Comparison of ENCODE assay signal across 27 cellular contexts in genomic region chr13:78862460-78862859, GRCh38.
DNase-seq lines count a peak whose midpoint lies in the region; ATAC-seq, FAIRE-seq and TF ChIP-seq lines count a peak whose summit lies in the region.
"Had no signal": no experiment of that assay in that cellular context is flagged by ENCODE, and none has a peak within 500 bp of the region (broad histone marks: within the 10 kb centered on the region; RNA-seq: fewer than 3 reads in every experiment).

No MANE protein-coding gene starts in this region.

- H2BK5ac ChIP-seq in H1 (ENCODE audit: low read depth, low read length), result no peak overlapping the region

- H2AFZ ChIP-seq in H1 (ENCODE audit: low read length), result no peak overlapping the region

- no peak overlapping the region for H3K27ac Mint-ChIP-seq in activated CD4-positive, alpha-beta T cell treated with anti-CD3 and anti-CD28 coated beads for 36 hours
- H3K27ac Mint-ChIP-seq: CD14-positive monocyte; CD4-positive, alpha-beta memory T cell; CD4-positive, CD25-positive, alpha-beta regulatory T cell; CD8-positive, alpha-beta memory T cell had no signal

- H4K5ac ChIP-seq in H1 (ENCODE audit: insufficient read length, low read depth, low read length), result no peak overlapping the region

- H3K4me1 ChIP-seq in H1 (replicated peaks in 1 of 4; ENCODE audit: control insufficient read depth in 3 of 4, insufficient read depth in 4 of 4, low read length in 3 of 4), result no peaks in the 10 kb centered on the region
- H3K4me1 ChIP-seq: BE2C, BLaER1 had no signal

- no peak overlapping the region for H3K56ac ChIP-seq in H1 (replicated peaks; ENCODE audit: insufficient read length, low read depth, low read length)

- H3K23ac ChIP-seq in H1 (ENCODE audit: insufficient read length), result peak overlapping the region; percentile 83

- intact Hi-C loops in activated CD4-positive, alpha-beta T cell treated with anti-CD3 and anti-CD28 coated beads for 36 hours (cut with DNase I, micrococcal nuclease), result no loop called here

- no peak overlapping the region for H2BK20ac ChIP-seq in H1 (ENCODE audit: low read length)

- WGBS in H1 (ENCODE audit: extremely low coverage in 1 of 2, insufficient coverage in 1 of 2, insufficient read length in 1 of 2, insufficient replicate concordance in 2 of 2, low coverage in 1 of 2, low lambda C conversion rate in 2 of 2, missing lambda C conversion rate in 1 of 2), 2 experiments, result 82% methylated on average over 1 of the region's 1 CpG; no CpG with 5 or more reads in 1 of the 2 experiments

- CTCF ChIA-PET in activated CD4-positive, alpha-beta T cell treated with anti-CD3 and anti-CD28 coated beads for 36 hours (lab: Charles Lee), result no interaction called here
- CTCF ChIA-PET in H1 (lab: Charles Lee; ENCODE audit: partially characterized antibody), result interaction anchor here (0.7 to 1.1 kb wide), 3 partner anchors 11 to 19 kb away, joined by 3 read pairs; no protein-coding TSS in a partner anchor

- H2BK15ac ChIP-seq in H1 (ENCODE audit: low read length), result no peak overlapping the region

- H3K23me2 ChIP-seq in H1 (ENCODE audit: low read depth, low read length), result no peaks in the 10 kb centered on the region

- H3K18ac ChIP-seq in H1 (ENCODE audit: extremely low read depth, low read length), result no peak overlapping the region

- no peaks in the 10 kb centered on the region for H3K36me3 Mint-ChIP-seq in activated CD4-positive, alpha-beta T cell treated with anti-CD3 and anti-CD28 coated beads for 36 hours (ENCODE audit: low read depth)
- H3K36me3 Mint-ChIP-seq: CD14-positive monocyte; CD4-positive, alpha-beta memory T cell; CD4-positive, CD25-positive, alpha-beta regulatory T cell; CD8-positive, alpha-beta memory T cell had no signal

- H3K4me3 Mint-ChIP-seq in activated CD4-positive, alpha-beta T cell treated with anti-CD3 and anti-CD28 coated beads for 36 hours, result no peak overlapping the region
- H3K4me3 Mint-ChIP-seq: CD14-positive monocyte; CD4-positive, alpha-beta memory T cell; CD4-positive, CD25-positive, alpha-beta regulatory T cell; CD8-positive, alpha-beta memory T cell had no signal

- H3K4me1 Mint-ChIP-seq in activated CD4-positive, alpha-beta T cell treated with anti-CD3 and anti-CD28 coated beads for 36 hours, result no peaks in the 10 kb centered on the region
- H3K4me1 Mint-ChIP-seq: CD14-positive monocyte; CD4-positive, alpha-beta memory T cell; CD4-positive, CD25-positive, alpha-beta regulatory T cell; CD8-positive, alpha-beta memory T cell had no signal

- POLR2A ChIA-PET in activated CD4-positive, alpha-beta T cell treated with anti-CD3 and anti-CD28 coated beads for 36 hours (lab: Charles Lee), result no interaction called here
- POLR2A ChIA-PET in H1 (lab: Charles Lee; ENCODE audit: partially characterized antibody), result no interaction called here

- H2AK5ac ChIP-seq in H1 (ENCODE audit: low read depth, low read length), result no peak overlapping the region

- H3K14ac ChIP-seq in H1 (ENCODE audit: insufficient read length), result no peak overlapping the region

- H3K79me1 ChIP-seq in H1 (ENCODE audit: low read depth, low read length), result no peaks in the 10 kb centered on the region

- ATAC-seq in activated CD4-positive, alpha-beta T cell treated with anti-CD3 and anti-CD28 coated beads for 36 hours, result peak; percentile 57
- no peak for ATAC-seq in HG02852 (IDR thresholded peaks at IDR 0.05; ENCODE audit: unreplicated experiment)
- no peak for ATAC-seq in GM18517 (IDR thresholded peaks at IDR 0.05; ENCODE audit: unreplicated experiment)
- ATAC-seq: GM12878 had no signal

- H3K4ac ChIP-seq in H1 (replicated peaks; ENCODE audit: insufficient read length, low read depth, low read length), result no peak overlapping the region

- no peak overlapping the region for H2BK120ac ChIP-seq in H1 (replicated peaks; ENCODE audit: low read depth, low read length)

- TF ChIP-seq EP300 in H1 (IDR thresholded peaks at IDR 0.05; ENCODE audit: borderline replicate concordance in 1 of 2, low read depth in 2 of 2, low read length in 2 of 2), result no peak

- no peaks in the 10 kb centered on the region for H3K9me3 Mint-ChIP-seq in activated CD4-positive, alpha-beta T cell treated with anti-CD3 and anti-CD28 coated beads for 36 hours (ENCODE audit: low read depth)

- H3K27ac ChIP-seq in H1 (ENCODE audit: low read depth, low read length), result no peak overlapping the region
- H3K27ac ChIP-seq: BLaER1 had no signal

- H4K8ac ChIP-seq in H1 (ENCODE audit: extremely low read depth, insufficient read depth, low read length), result no peak overlapping the region

- no peak overlapping the region for H3K4me3 ChIP-seq in H1 (ENCODE audit: extremely low read depth in 1 of 4, insufficient read depth in 2 of 4, low read depth in 3 of 4, low read length in 4 of 4)
- H3K4me3 ChIP-seq: BLaER1, GM12878 had no signal

- H4K91ac ChIP-seq in H1 (replicated peaks; ENCODE audit: insufficient read length, low read length), result no peak overlapping the region

- no peak overlapping the region for H3K9ac ChIP-seq in H1 (replicated peaks in 1 of 4; ENCODE audit: extremely low read depth in 1 of 4, low read depth in 3 of 4, low read length in 3 of 4)
- H3K9ac ChIP-seq: BLaER1 had no signal

- peaks cover 5 to 15% of the 10 kb centered on the region in 2 experiments; a peak in 3 of 4 replicates for H3K9me3 ChIP-seq in H1 (ENCODE audit: insufficient read depth in 2 of 2, low read depth in 1 of 2, low read length in 1 of 2)
- H3K9me3 ChIP-seq: BE2C had no signal

- H2BK12ac ChIP-seq in H1 (ENCODE audit: low read depth, low read length), result no peak overlapping the region

- TF ChIP-seq RAD21 in H1 (IDR thresholded peaks at IDR 0.05 in 1 of 2, conservative IDR thresholded peaks at IDR 0.05 in 1 of 2; ENCODE audit: low read depth in 2 of 2, low read length in 2 of 2), result no peak

- H3K36me3 ChIP-seq in H1 (ENCODE audit: control insufficient read depth in 2 of 4, insufficient read depth in 4 of 4, low read length in 3 of 4), result no peaks in the 10 kb centered on the region
- H3K36me3 ChIP-seq: BE2C, BLaER1 had no signal

- H3K79me2 ChIP-seq in H1 (ENCODE audit: control insufficient read depth in 1 of 2, insufficient read depth in 2 of 2, low read length in 2 of 2), result no peaks in the 10 kb centered on the region

- no peak for FAIRE-seq in H1 (lab: Jason Lieb, UNC)
- peak; percentile 33 for FAIRE-seq in islet of Langerhans (lab: Jason Lieb, UNC)
- FAIRE-seq: GM12878, GM12892, GM18507 had no signal

- H4K20me1 ChIP-seq in H1 (replicated peaks in 1 of 2; ENCODE audit: control insufficient read depth in 1 of 2, insufficient read depth in 2 of 2, low read length in 2 of 2), result no peaks in the 10 kb centered on the region
- H4K20me1 ChIP-seq: BLaER1 had no signal

- no peak for DNase-seq in activated CD4-positive, alpha-beta T cell treated with anti-CD3 and anti-CD28 coated beads for 36 hours
- DNase-seq in activated CD4-positive, alpha-beta T cell treated with anti-CD3 and anti-CD28 coated beads for 1 hour, result no peak
- DNase-seq in H1 (ENCODE audit: low read depth in 1 of 2, low spot score in 2 of 2), result no peak
- DNase-seq in NCI-H2029 treated with DMSO at 0.1 percent for 48 hours (lab: John Stamatoyannopoulos, UW), result no peak
- DNase-seq: 8988T; ACHN; BE2C; C1 segment of cervical spinal cord; CD4-positive, alpha-beta memory T cell; CD4-positive, CD25-positive, alpha-beta regulatory T cell; CD8-positive, alpha-beta memory T cell; COR-L47; DMS 273 treated with DMSO at 0.1 percent for 48 hours; DMS153; DMS53; DMS79; DND-41; EL; GDM1 had no signal

- TF ChIP-seq POLR2A in H1 (IDR thresholded peaks at IDR 0.05; ENCODE audit: control extremely low read depth in 1 of 2, low read depth in 2 of 2, low read length in 2 of 2), result no peak

- no peak overlapping the region for H3K4me2 ChIP-seq in H1 (ENCODE audit: insufficient read depth in 1 of 2, low read depth in 2 of 2, low read length in 2 of 2)
- H3K4me2 ChIP-seq: BLaER1 had no signal

- no peaks in the 10 kb centered on the region for H3K27me3 ChIP-seq in H1 (replicated peaks in 1 of 4; ENCODE audit: control insufficient read depth in 3 of 4, extremely low read depth in 1 of 4, insufficient read depth in 3 of 4, low read length in 3 of 4)
- H3K27me3 ChIP-seq: BE2C, BLaER1 had no signal

- no peak for TF ChIP-seq CTCF in H1 (IDR thresholded peaks at IDR 0.05; ENCODE audit: control extremely low read depth in 1 of 3, insufficient read depth in 1 of 3, low read depth in 1 of 3, low read length in 3 of 3)

- H3K27me3 Mint-ChIP-seq in activated CD4-positive, alpha-beta T cell treated with anti-CD3 and anti-CD28 coated beads for 36 hours, result peaks cover 2% of the 10 kb centered on the region

TF ChIP-seq in H1, 55 proteins besides CTCF, POLR2A, EP300 and RAD21:
- TF ChIP-seq USF2 (IDR thresholded peaks at IDR 0.05; ENCODE audit: low read length), result no peak
- no peak for TF ChIP-seq YY1 (IDR thresholded peaks at IDR 0.05; ENCODE audit: low read depth, low read length)
TF ChIP-seq in H1: peak in this region for 0.
